8 cellular contexts compared by ENCODE assay signal in genomic region chr1:161227196-161227871, GRCh38. TPM values are rescaled to one million over a fixed set of nuclear protein-coding genes. Genes with fewer than 3 reads are reported as not detected.
DNase-seq lines count a peak whose midpoint lies in the region; ATAC-seq, FAIRE-seq and TF ChIP-seq lines count a peak whose summit lies in the region.

No MANE protein-coding gene starts in this region.

- H3K9me3 ChIP-seq in H1 (ENCODE audit: insufficient read depth in 2 of 2, low read depth in 1 of 2, low read length in 1 of 2) (no peaks in the 10 kb centered on the region), mesodermal cell (ENCODE audit: control insufficient read depth, low read length) (no peaks in the 10 kb centered on the region)

- H3K27ac ChIP-seq in ACC112 (ENCODE audit: low read depth, low read length) (peak overlapping the region; percentile 52), H1 (ENCODE audit: low read depth, low read length) (no peak overlapping the region), mesodermal cell (ENCODE audit: low read depth, low read length, severe bottlenecking) (no peak overlapping the region)

- 65% methylated on average over 11 of the region's 11 CpGs; no CpG with 5 or more reads in 1 of the 2 experiments for WGBS in H1 (ENCODE audit: extremely low coverage in 1 of 2, insufficient coverage in 1 of 2, insufficient read length in 1 of 2, insufficient replicate concordance in 2 of 2, low coverage in 1 of 2, low lambda C conversion rate in 2 of 2, missing lambda C conversion rate in 1 of 2), 2 experiments
- 40 to 67% methylated on average over 3 to 8 of the region's 11 CpGs for WGBS in mesodermal cell (ENCODE audit: insufficient coverage in 2 of 2), 2 experiments

- no peak overlapping the region for H3K23ac ChIP-seq in H1 (ENCODE audit: insufficient read length)

- no peak overlapping the region for H4K8ac ChIP-seq in H1 (ENCODE audit: extremely low read depth, insufficient read depth, low read length)

- ATAC-seq in GM18868 (IDR thresholded peaks at IDR 0.05; ENCODE audit: unreplicated experiment), result peak; percentile 39

- peak in 73 of 76 experiments; percentile 8 to 86 (median 66) for DNase-seq in HUDEP-2 (lab: John Stamatoyannopoulos, UW; ENCODE audit: unreplicated experiment in 76 of 76)
- peak; percentile 71 for DNase-seq in NK-92 treated with Interleukin-12 subunit alpha and Interleukin-12 subunit beta, amount 100 ng/mL, for 24 hours (lab: John Stamatoyannopoulos, UW)
- peak; percentile 95 for DNase-seq in activated CD8-positive, alpha-beta memory T cell treated with anti-CD3 and anti-CD28 coated beads for 24 hours
- DNase-seq in H1 (ENCODE audit: low read depth in 1 of 2, low spot score in 2 of 2), result peak in 1 of 2 experiments; percentile 91
- peak; percentile 88 for DNase-seq in stimulated activated CD8-positive, alpha-beta memory T cell treated with anti-CD3 and anti-CD28 coated beads, Interleukin-12 subunit alpha, Interleukin-12 subunit beta, amount 100 ng/mL, for 1 hour (ENCODE audit: low read depth)

- H2AFZ ChIP-seq in ACC112 (ENCODE audit: low read length, unreplicated experiment) (peak overlapping the region; percentile 87), H1 (ENCODE audit: low read length) (no peak overlapping the region)

- H2BK15ac ChIP-seq in H1 (ENCODE audit: low read length), result no peak overlapping the region

- no peak overlapping the region for H4K91ac ChIP-seq in H1 (replicated peaks; ENCODE audit: insufficient read length, low read length)

- H2BK120ac ChIP-seq in H1 (replicated peaks; ENCODE audit: low read depth, low read length), result no peak overlapping the region

- peak; percentile 75 to 82 for TF ChIP-seq RAD21 in H1 (IDR thresholded peaks at IDR 0.05 in 1 of 2, conservative IDR thresholded peaks at IDR 0.05 in 1 of 2; ENCODE audit: low read depth in 2 of 2, low read length in 2 of 2)

- no peak overlapping the region for H4K5ac ChIP-seq in H1 (ENCODE audit: insufficient read length, low read depth, low read length)

- TF ChIP-seq CTCF in H1 (IDR thresholded peaks at IDR 0.05; ENCODE audit: control extremely low read depth in 1 of 3, insufficient read depth in 1 of 3, low read depth in 1 of 3, low read length in 3 of 3), result peak; percentile 27 to 78 (median 75)

- peak; percentile 36 for FAIRE-seq in H1 (lab: Jason Lieb, UNC)

- peak overlapping the region; percentile 87 to 94 for H3K4me2 ChIP-seq in H1 (ENCODE audit: insufficient read depth in 1 of 2, low read depth in 2 of 2, low read length in 2 of 2)

- H3K4me3 ChIP-seq in ACC112 (ENCODE audit: low read depth, low read length), result peak overlapping the region; percentile 93
- peak overlapping the region in 1 of 4 experiments; percentile 90; a peak in 4 of 8 replicates for H3K4me3 ChIP-seq in H1 (ENCODE audit: extremely low read depth in 1 of 4, insufficient read depth in 2 of 4, low read depth in 3 of 4, low read length in 4 of 4)
- H3K4me3 ChIP-seq in mesodermal cell (ENCODE audit: extremely low read depth, insufficient read depth, low read length, poor library complexity, severe bottlenecking), result peak overlapping the region; percentile 70

- peaks cover 17% of the 10 kb centered on the region for H3K4me1 ChIP-seq in ACC112 (ENCODE audit: control insufficient read depth, insufficient read depth, low read length, unreplicated experiment)
- peaks cover 2 to 6% (median 4%) of the 10 kb centered on the region in 4 experiments for H3K4me1 ChIP-seq in H1 (replicated peaks in 1 of 4; ENCODE audit: control insufficient read depth in 3 of 4, insufficient read depth in 4 of 4, low read length in 3 of 4)
- H3K4me1 ChIP-seq in mesodermal cell (ENCODE audit: control insufficient read depth, insufficient read depth, low read length, poor library complexity, severe bottlenecking), result peaks cover 10% of the 10 kb centered on the region

- 0 out of 2 replicates have a peak overlapping the region, but pooled peaks have one; percentile 1 for H2BK5ac ChIP-seq in H1 (ENCODE audit: low read depth, low read length)

- H3K4ac ChIP-seq in H1 (replicated peaks; ENCODE audit: insufficient read length, low read depth, low read length), result no peak overlapping the region

- CTCF ChIA-PET in H1 (lab: Charles Lee; ENCODE audit: partially characterized antibody), result interaction anchor here (0.6 to 23.7 kb wide), 28 partner anchors 10 to 173 kb away, joined by 3 to 427 read pairs (median 12); partner anchors contain the start of genes ADAMTS4, FCER1G, NDUFS2 and NR1I3

- TF ChIP-seq POLR2A in H1 (IDR thresholded peaks at IDR 0.05; ENCODE audit: control extremely low read depth in 1 of 2, low read depth in 2 of 2, low read length in 2 of 2), result no peak

- H3K79me2 ChIP-seq in ACC112 (ENCODE audit: control insufficient read depth, insufficient read depth, low read length, unreplicated experiment) (peaks cover 3% of the 10 kb centered on the region), H1 (ENCODE audit: control insufficient read depth in 1 of 2, insufficient read depth in 2 of 2, low read length in 2 of 2) (no peaks in the 10 kb centered on the region)

- no peaks in the 10 kb centered on the region for H3K27me3 ChIP-seq in ACC112 (ENCODE audit: insufficient read depth, low read length)
- H3K27me3 ChIP-seq in H1 (replicated peaks in 1 of 4; ENCODE audit: control insufficient read depth in 3 of 4, extremely low read depth in 1 of 4, insufficient read depth in 3 of 4, low read length in 3 of 4), result no peaks in the 10 kb centered on the region

- POLR2A ChIA-PET in H1 (lab: Charles Lee; ENCODE audit: partially characterized antibody), result interaction anchor here (0.9 to 2.2 kb wide), 8 partner anchors 25 to 142 kb away, joined by 3 to 26 read pairs (median 4); partner anchors contain the start of genes NDUFS2 and PCP4L1

- no peaks in the 10 kb centered on the region for H4K20me1 ChIP-seq in H1 (replicated peaks in 1 of 2; ENCODE audit: control insufficient read depth in 1 of 2, insufficient read depth in 2 of 2, low read length in 2 of 2)

- peaks cover 8% of the 10 kb centered on the region for H3K23me2 ChIP-seq in H1 (ENCODE audit: low read depth, low read length)

- H3K36me3 ChIP-seq in ACC112 (ENCODE audit: insufficient read depth, low read length) (no peaks in the 10 kb centered on the region), H1 (ENCODE audit: control insufficient read depth in 2 of 4, insufficient read depth in 4 of 4, low read length in 3 of 4) (peaks cover 0 to 10% (median 8%) of the 10 kb centered on the region in 4 experiments; a peak in 5 of 8 replicates), mesodermal cell (ENCODE audit: control insufficient read depth, insufficient read depth, low read length) (peaks cover 19% of the 10 kb centered on the region)

- H3K56ac ChIP-seq in H1 (replicated peaks; ENCODE audit: insufficient read length, low read depth, low read length), result no peak overlapping the region

- H3K18ac ChIP-seq in H1 (ENCODE audit: extremely low read depth, low read length), result no peak overlapping the region

- no peak overlapping the region for H3K14ac ChIP-seq in H1 (ENCODE audit: insufficient read length)

- H3K79me1 ChIP-seq in H1 (ENCODE audit: low read depth, low read length), result no peaks in the 10 kb centered on the region

- H2BK12ac ChIP-seq in H1 (ENCODE audit: low read depth, low read length), result no peak overlapping the region

- H3K9ac ChIP-seq in H1 (replicated peaks in 1 of 4; ENCODE audit: extremely low read depth in 1 of 4, low read depth in 3 of 4, low read length in 3 of 4), result 0 out of 7 replicates have a peak overlapping the region, but pooled peaks of 1 of the 4 experiments have one; percentile 13

- H2AK5ac ChIP-seq in H1 (ENCODE audit: low read depth, low read length), result no peak overlapping the region

- no peak overlapping the region for H2BK20ac ChIP-seq in H1 (ENCODE audit: low read length)

- TF ChIP-seq EP300 in H1 (IDR thresholded peaks at IDR 0.05; ENCODE audit: borderline replicate concordance in 1 of 2, low read depth in 2 of 2, low read length in 2 of 2), result no peak

RNA-seq across cellular contexts. Expression of gene TOMM40L, which starts 1.5 kb away (rescaled TPM):
- total RNA-seq in H1 (2021; fragmentation: NEBNext Ultra II Directional; extraction: Animal tissue kit (Norgen Biotek cat#: 25700)), result 13.8 and 15.0 TPM in 2 replicates
- 11.4 and 14.2 TPM in 2 replicates for polyA plus RNA-seq in H1 (2011; rRNA removed)
- polyA plus RNA-seq in H1 (2011; cell fraction: cytosol; rRNA removed), result 14.8 TPM
- polyA plus RNA-seq in H1 (2011; cell fraction: nucleus; rRNA removed), result 19.7 TPM
- polyA plus RNA-seq in H1 (2012, experiment 1 of 2), result 10.0 to 14.8 TPM (median 12.8 TPM) in 4 replicates
- polyA plus RNA-seq in H1 (2012, experiment 2 of 2), result 10.6 TPM
- polyA plus RNA-seq in H1 (2013, experiment 1 of 2), result 9.6 TPM
- polyA plus RNA-seq in H1 (2013, experiment 2 of 2), result 8.8 TPM
- 23.4 and 24.7 TPM in 2 replicates for polyA minus RNA-seq in H1 (2011; rRNA and poly(A)+ RNA removed)
- 5.9 TPM for polyA minus RNA-seq in H1 (2011; cell fraction: cytosol; rRNA and poly(A)+ RNA removed)
- polyA minus RNA-seq in H1 (2011; cell fraction: nucleus; rRNA and poly(A)+ RNA removed), result 21.5 TPM
- 8.6 TPM for polyA plus RNA-seq in mesodermal cell (2013, experiment 1 of 2)
- polyA plus RNA-seq in mesodermal cell (2013, experiment 2 of 2), result 7.5 TPM

RNA-seq across cellular contexts. Expression of gene APOA2, which starts 3.9 kb away (rescaled TPM):
- total RNA-seq in H1 (2021; fragmentation: NEBNext Ultra II Directional; extraction: Animal tissue kit (Norgen Biotek cat#: 25700)), result not detected in 2 replicates
- polyA plus RNA-seq in H1 (2011; rRNA removed), result 0.41 TPM in 1 of 2 replicates, not detected in the other
- polyA plus RNA-seq in H1 (2011; cell fraction: cytosol; rRNA removed), result 3.6 TPM
- not detected for polyA plus RNA-seq in H1 (2011; cell fraction: nucleus; rRNA removed)
- 2.0 to 3.1 TPM in 2 of 4 replicates, not detected in the others for polyA plus RNA-seq in H1 (2012, experiment 1 of 2)
- polyA plus RNA-seq in H1 (2012, experiment 2 of 2), result 8.6 TPM
- polyA plus RNA-seq in H1 (2013, experiment 1 of 2), result not detected
- polyA plus RNA-seq in H1 (2013, experiment 2 of 2), result not detected
- not detected in 2 replicates for polyA minus RNA-seq in H1 (2011; rRNA and poly(A)+ RNA removed)
- polyA minus RNA-seq in H1 (2011; cell fraction: cytosol; rRNA and poly(A)+ RNA removed), result not detected
- not detected for polyA minus RNA-seq in H1 (2011; cell fraction: nucleus; rRNA and poly(A)+ RNA removed)
- polyA plus RNA-seq in mesodermal cell (2013, experiment 1 of 2), result 1.6 TPM
- polyA plus RNA-seq in mesodermal cell (2013, experiment 2 of 2), result 2.8 TPM

RNA-seq across cellular contexts. Expression of gene NR1I3, which starts 10.7 kb away (rescaled TPM):
- total RNA-seq in H1 (2021; fragmentation: NEBNext Ultra II Directional; extraction: Animal tissue kit (Norgen Biotek cat#: 25700)), result not detected in 2 replicates
- not detected in 2 replicates for polyA plus RNA-seq in H1 (2011; rRNA removed)
- not detected for polyA plus RNA-seq in H1 (2011; cell fraction: cytosol; rRNA removed)
- polyA plus RNA-seq in H1 (2011; cell fraction: nucleus; rRNA removed), result not detected
- polyA plus RNA-seq in H1 (2012, experiment 1 of 2), result 0.58 to 1.7 TPM (median 0.98 TPM) in 4 replicates
- 0.28 TPM for polyA plus RNA-seq in H1 (2012, experiment 2 of 2)
- not detected for polyA plus RNA-seq in H1 (2013, experiment 1 of 2)
- polyA plus RNA-seq in H1 (2013, experiment 2 of 2), result not detected
- polyA minus RNA-seq in H1 (2011; rRNA and poly(A)+ RNA removed), result not detected in 2 replicates
- not detected for polyA minus RNA-seq in H1 (2011; cell fraction: cytosol; rRNA and poly(A)+ RNA removed)
- not detected for polyA minus RNA-seq in H1 (2011; cell fraction: nucleus; rRNA and poly(A)+ RNA removed)
- not detected for polyA plus RNA-seq in mesodermal cell (2013, experiment 1 of 2)
- not detected for polyA plus RNA-seq in mesodermal cell (2013, experiment 2 of 2)

RNA-seq across cellular contexts. Expression of gene FCER1G, which starts 12.2 kb away (rescaled TPM):
- total RNA-seq in H1 (2021; fragmentation: NEBNext Ultra II Directional; extraction: Animal tissue kit (Norgen Biotek cat#: 25700)), result 0.86 TPM in 1 of 2 replicates, not detected in the other
- 0.85 and 1.6 TPM in 2 replicates for polyA plus RNA-seq in H1 (2011; rRNA removed)
- 0.43 TPM for polyA plus RNA-seq in H1 (2011; cell fraction: cytosol; rRNA removed)
- polyA plus RNA-seq in H1 (2011; cell fraction: nucleus; rRNA removed), result 0.66 TPM
- polyA plus RNA-seq in H1 (2012, experiment 1 of 2), result 0.40 to 0.58 TPM (median 0.48 TPM) in 3 of 4 replicates, not detected in the other
- 0.93 TPM for polyA plus RNA-seq in H1 (2012, experiment 2 of 2)
- 0.85 TPM for polyA plus RNA-seq in H1 (2013, experiment 1 of 2)
- 0.85 TPM for polyA plus RNA-seq in H1 (2013, experiment 2 of 2)
- polyA minus RNA-seq in H1 (2011; rRNA and poly(A)+ RNA removed), result not detected in 2 replicates
- polyA minus RNA-seq in H1 (2011; cell fraction: cytosol; rRNA and poly(A)+ RNA removed), result not detected
- not detected for polyA minus RNA-seq in H1 (2011; cell fraction: nucleus; rRNA and poly(A)+ RNA removed)
- 3.4 TPM for polyA plus RNA-seq in mesodermal cell (2013, experiment 1 of 2)
- 2.1 TPM for polyA plus RNA-seq in mesodermal cell (2013, experiment 2 of 2)

RNA-seq across cellular contexts. Expression of gene NDUFS2, which starts 25.2 kb away (rescaled TPM):
- total RNA-seq in H1 (2021; fragmentation: NEBNext Ultra II Directional; extraction: Animal tissue kit (Norgen Biotek cat#: 25700)), result 88.7 and 95.1 TPM in 2 replicates
- polyA plus RNA-seq in H1 (2011; rRNA removed), result 100 and 113 TPM in 2 replicates
- 140 TPM for polyA plus RNA-seq in H1 (2011; cell fraction: cytosol; rRNA removed)
- polyA plus RNA-seq in H1 (2011; cell fraction: nucleus; rRNA removed), result 108 TPM
- 108 to 115 TPM (median 112 TPM) in 4 replicates for polyA plus RNA-seq in H1 (2012, experiment 1 of 2)
- 55.7 TPM for polyA plus RNA-seq in H1 (2012, experiment 2 of 2)
- polyA plus RNA-seq in H1 (2013, experiment 1 of 2), result 49.8 TPM
- 45.7 TPM for polyA plus RNA-seq in H1 (2013, experiment 2 of 2)
- polyA minus RNA-seq in H1 (2011; rRNA and poly(A)+ RNA removed), result 178 and 185 TPM in 2 replicates
- polyA minus RNA-seq in H1 (2011; cell fraction: cytosol; rRNA and poly(A)+ RNA removed), result 86.2 TPM
- 116 TPM for polyA minus RNA-seq in H1 (2011; cell fraction: nucleus; rRNA and poly(A)+ RNA removed)
- 106 TPM for polyA plus RNA-seq in mesodermal cell (2013, experiment 1 of 2)
- 95.6 TPM for polyA plus RNA-seq in mesodermal cell (2013, experiment 2 of 2)
